ENCODE assay signal across 30 cellular contexts in the genomic region with DNA sequence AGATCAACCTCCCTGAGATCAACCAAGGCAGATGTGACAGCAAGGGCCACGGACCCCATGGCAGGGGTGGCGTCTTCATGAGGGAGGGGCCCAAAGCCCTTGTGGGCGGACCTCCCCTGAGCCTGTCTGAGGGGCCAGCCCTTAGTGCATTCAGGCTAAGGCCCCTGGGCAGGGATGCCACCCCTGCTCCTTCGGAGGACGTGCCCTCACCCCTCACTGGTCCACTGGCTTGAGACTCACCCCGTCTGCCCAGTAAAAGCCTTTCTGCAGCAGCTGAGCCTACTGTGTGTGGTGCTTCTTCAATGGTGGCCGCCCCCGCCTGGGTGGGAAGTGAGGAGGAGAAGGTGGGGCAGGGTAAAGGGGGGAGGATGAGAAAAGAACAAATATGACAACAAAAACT. TPM values are rescaled to one million over a fixed set of nuclear protein-coding genes. Genes with fewer than 3 reads are reported as not detected.
DNase-seq lines count a peak whose midpoint lies in the region; ATAC-seq, FAIRE-seq and TF ChIP-seq lines count a peak whose summit lies in the region.
"Had no signal": no experiment of that assay in that cellular context is flagged by ENCODE, and none has a peak within 500 bp of the region (broad histone marks: within the 10 kb centered on the region; RNA-seq: fewer than 3 reads in every experiment).

No MANE protein-coding gene starts in this region.

- no peak overlapping the region for H3K4me2 ChIP-seq in HepG2 (ENCODE audit: low read depth, low read length)

- FAIRE-seq in HepG2 (lab: Jason Lieb, UNC) = no peak
- FAIRE-seq: GM19239, K562, RCC 7860 had no signal

- H3K9ac ChIP-seq in HepG2 (ENCODE audit: insufficient read depth, low read depth, low read length) (no peak overlapping the region), skeletal muscle tissue (ENCODE audit: low read depth in 1 of 3, low read length in 3 of 3) (no peak overlapping the region)

- H3K9me3 Mint-ChIP-seq in activated CD8-positive, alpha-beta T cell treated with anti-CD3 and anti-CD28 coated beads, Interleukin-2, amount 10 ng/mL, durations not matched to agents 7 days and 5 days (ENCODE audit: insufficient read depth) = no peaks in the 10 kb centered on the region
- no peaks in the 10 kb centered on the region for H3K9me3 Mint-ChIP-seq in activated CD8-positive, alpha-beta T cell treated with anti-CD3 and anti-CD28 coated beads for 36 hours
- H3K9me3 Mint-ChIP-seq: activated naive CD4-positive, alpha-beta T cell treated with anti-CD3 and anti-CD28 coated beads, Interleukin-2, amount 10 ng/mL, durations not matched to agents 7 days and 5 days; activated T-helper 1 cell treated with anti-CD3 and anti-CD28 coated beads, Interleukin-12 subunit alpha, Interleukin-12 subunit beta, Interleukin-2, Interleukin-4 antibody, amounts not matched to agents 30 ng/mL and 10 ng/mL and 1 ng/mL, durations not matched to agents 14 hours and 24 hours and 36 hours; H9; natural killer cell had no signal

- intact Hi-C loops in activated CD8-positive, alpha-beta T cell treated with anti-CD3 and anti-CD28 coated beads for 36 hours (cut with micrococcal nuclease) = no loop called here
- intact Hi-C loops in HepG2 (cut with micrococcal nuclease; ENCODE audit: unreplicated experiment) = no loop called here
- intact Hi-C loops in vagina (cut with DNase I) = no loop called here

- H3K79me2 ChIP-seq in HepG2 (ENCODE audit: insufficient read depth, low read length) = peaks cover 2% of the 10 kb centered on the region

- WGBS in HepG2 (ENCODE audit: low lambda C conversion rate) = 96% methylated on average over 4 of the region's 8 CpGs

- peak in 1 of 2 experiments; percentile 65; a peak in 2 of 4 replicates for TF ChIP-seq POLR2A in HepG2 (IDR thresholded peaks at IDR 0.05; ENCODE audit: insufficient read depth in 1 of 2, low read depth in 2 of 2, low read length in 2 of 2)
- TF ChIP-seq POLR2A in vagina (IDR thresholded peaks at IDR 0.05) = no peak

- H3K4me1 ChIP-seq in HepG2 (ENCODE audit: insufficient read depth, low read length) (peaks cover 17% of the 10 kb centered on the region), skeletal muscle tissue (ENCODE audit: control insufficient read depth in 3 of 3, insufficient read depth in 3 of 3, low read length in 3 of 3) (peaks cover 67 to 72% (median 69%) of the 10 kb centered on the region in 3 donors), vagina (peaks cover 66% of the 10 kb centered on the region)
- H3K4me1 ChIP-seq: SJCRH30 had no signal

- H3K27me3 Mint-ChIP-seq in activated CD8-positive, alpha-beta T cell treated with anti-CD3 and anti-CD28 coated beads, Interleukin-2, amount 10 ng/mL, durations not matched to agents 7 days and 5 days (ENCODE audit: low read depth) = no peaks in the 10 kb centered on the region
- no peaks in the 10 kb centered on the region for H3K27me3 Mint-ChIP-seq in activated CD8-positive, alpha-beta T cell treated with anti-CD3 and anti-CD28 coated beads for 36 hours
- H3K27me3 Mint-ChIP-seq: activated naive CD4-positive, alpha-beta T cell treated with anti-CD3 and anti-CD28 coated beads, Interleukin-2, amount 10 ng/mL, durations not matched to agents 7 days and 5 days had no signal

- no peak overlapping the region for H2AFZ ChIP-seq in HepG2 (ENCODE audit: low read length)

- H3K4me3 Mint-ChIP-seq in activated CD8-positive, alpha-beta T cell treated with anti-CD3 and anti-CD28 coated beads, Interleukin-2, amount 10 ng/mL, durations not matched to agents 7 days and 5 days = no peak overlapping the region
- no peak overlapping the region for H3K4me3 Mint-ChIP-seq in activated CD8-positive, alpha-beta T cell treated with anti-CD3 and anti-CD28 coated beads for 36 hours
- H3K4me3 Mint-ChIP-seq: activated naive CD4-positive, alpha-beta T cell treated with anti-CD3 and anti-CD28 coated beads, Interleukin-2, amount 10 ng/mL, durations not matched to agents 7 days and 5 days; activated T-helper 1 cell treated with anti-CD3 and anti-CD28 coated beads, Interleukin-12 subunit alpha, Interleukin-12 subunit beta, Interleukin-2, Interleukin-4 antibody, amounts not matched to agents 30 ng/mL and 10 ng/mL and 1 ng/mL, durations not matched to agents 14 hours and 24 hours and 36 hours; CD14-positive monocyte; H9; natural killer cell had no signal

- no peaks in the 10 kb centered on the region for H3K4me1 Mint-ChIP-seq in activated CD8-positive, alpha-beta T cell treated with anti-CD3 and anti-CD28 coated beads, Interleukin-2, amount 10 ng/mL, durations not matched to agents 7 days and 5 days (ENCODE audit: low read depth)
- H3K4me1 Mint-ChIP-seq in activated CD8-positive, alpha-beta T cell treated with anti-CD3 and anti-CD28 coated beads for 36 hours (ENCODE audit: low read depth) = no peaks in the 10 kb centered on the region
- H3K4me1 Mint-ChIP-seq: activated naive CD4-positive, alpha-beta T cell treated with anti-CD3 and anti-CD28 coated beads, Interleukin-2, amount 10 ng/mL, durations not matched to agents 7 days and 5 days; H9 had no signal

- TF ChIP-seq CTCF in activated CD8-positive, alpha-beta T cell treated with anti-CD3 and anti-CD28 coated beads for 36 hours (IDR thresholded peaks at IDR 0.05) = no peak
- TF ChIP-seq CTCF in HepG2 (CRISPR knock-in tag; IDR thresholded peaks at IDR 0.05) (no peak), vagina (IDR thresholded peaks at IDR 0.05) (no peak)

- H4K20me1 ChIP-seq in HepG2 (ENCODE audit: insufficient read depth, low read length) = peaks cover 25% of the 10 kb centered on the region; the same call in 1 of the 2 replicates

- ATAC-seq in activated CD8-positive, alpha-beta T cell treated with anti-CD3 and anti-CD28 coated beads, Interleukin-2, amount 10 ng/mL, durations not matched to agents 7 days and 5 days = no peak
- no peak for ATAC-seq in activated CD8-positive, alpha-beta T cell treated with anti-CD3 and anti-CD28 coated beads for 36 hours
- ATAC-seq in HepG2 = peak; percentile 12; the same call in 2 of the 3 replicates
- no peak for ATAC-seq in GM18517 (IDR thresholded peaks at IDR 0.05; ENCODE audit: unreplicated experiment)
- ATAC-seq: K562, natural killer cell had no signal

- H3K9me3 ChIP-seq in HepG2 (ENCODE audit: low read length) (no peaks in the 10 kb centered on the region), skeletal muscle tissue (ENCODE audit: control insufficient read depth in 3 of 3, low read length in 3 of 3) (no peaks in the 10 kb centered on the region), vagina (no peaks in the 10 kb centered on the region)
- H3K9me3 ChIP-seq: colonic mucosa, MG63, SJCRH30 had no signal

- no peak for TF ChIP-seq EP300 in HepG2 (IDR thresholded peaks at IDR 0.05; ENCODE audit: low read depth in 2 of 2, low read length in 2 of 2)
- TF ChIP-seq EP300 in HepG2 (CRISPR knock-in tag; IDR thresholded peaks at IDR 0.05; ENCODE audit: borderline replicate concordance) = no peak

- BruUV-seq in HepG2 (replicated peaks; lab: Mats Ljungman, UMichigan) = no TSS peak

- no peak for TF ChIP-seq RAD21 in HepG2 (CRISPR knock-in tag; IDR thresholded peaks at IDR 0.05)

- H3K4me3 ChIP-seq in HepG2 (replicated peaks in 1 of 3; ENCODE audit: insufficient read depth in 1 of 3, low read depth in 2 of 3, low read length in 3 of 3) (no peak overlapping the region), skeletal muscle tissue (ENCODE audit: low read length in 3 of 3) (no peak overlapping the region), vagina (no peak overlapping the region)
- H3K4me3 ChIP-seq: colonic mucosa, K562, MG63, SJCRH30 had no signal

- CTCF ChIA-PET in activated CD8-positive, alpha-beta T cell treated with anti-CD3 and anti-CD28 coated beads, Interleukin-2, amount 10 ng/mL, durations not matched to agents 7 days and 5 days (lab: Charles Lee) = no interaction called here
- CTCF ChIA-PET in activated CD8-positive, alpha-beta T cell treated with anti-CD3 and anti-CD28 coated beads for 36 hours (lab: Charles Lee) = no interaction called here
- CTCF ChIA-PET in HepG2 (lab: Yijun Ruan, JAX; ENCODE audit: low intra/inter-chr PET ratio, low total read pairs) = no interaction called here

- no peak for DNase-seq in activated CD8-positive, alpha-beta T cell treated with anti-CD3 and anti-CD28 coated beads, Interleukin-2, amount 10 ng/mL, durations not matched to agents 7 days and 5 days
- no peak for DNase-seq in activated CD8-positive, alpha-beta T cell treated with anti-CD3 and anti-CD28 coated beads for 36 hours
- no peak for DNase-seq in HepG2 (ENCODE audit: low spot score)
- no peak for DNase-seq in vagina (ENCODE audit: extremely low spot score in 2 of 2)
- DNase-seq in T-helper 2 cell = no peak
- no peak for DNase-seq in NCI-H1436 (lab: John Stamatoyannopoulos, UW)
- DNase-seq: activated CD4-positive, CD25-positive, alpha-beta regulatory T cell; activated CD8-positive, alpha-beta memory T cell treated with anti-CD3 and anti-CD28 coated beads, Interleukin-2, amount 50 U/mL, for 4 hours; activated naive CD4-positive, alpha-beta T cell treated with anti-CD3 and anti-CD28 coated beads, Interleukin-2, amount 10 ng/mL, durations not matched to agents 7 days and 5 days; amniotic stem cell; colonic mucosa; DMS79; GDM1; H9; hippocampal formation; MG63; natural killer cell; NCI-H2081; NCI-H226; SJCRH30; stimulated activated CD4-positive, alpha-beta T cell treated with anti-CD3 and anti-CD28 coated beads, Interleukin-4, amount 100 ng/mL, for 24 hours; stimulated activated naive CD4-positive, alpha-beta T cell had no signal

- H3K36me3 Mint-ChIP-seq in activated CD8-positive, alpha-beta T cell treated with anti-CD3 and anti-CD28 coated beads, Interleukin-2, amount 10 ng/mL, durations not matched to agents 7 days and 5 days (ENCODE audit: low read depth) = peaks cover 49% of the 10 kb centered on the region
- H3K36me3 Mint-ChIP-seq in activated CD8-positive, alpha-beta T cell treated with anti-CD3 and anti-CD28 coated beads for 36 hours (ENCODE audit: low read depth) = peaks cover 44% of the 10 kb centered on the region
- H3K36me3 Mint-ChIP-seq: natural killer cell had no signal

- H3K27ac ChIP-seq in HepG2 (ENCODE audit: extremely low read length, insufficient read depth, low read length) (no peak overlapping the region), skeletal muscle tissue (ENCODE audit: low read depth, low read length) (peak overlapping the region; percentile 4), vagina (peak overlapping the region; percentile 94)
- H3K27ac ChIP-seq: 22Rv1, colonic mucosa, SJCRH30 had no signal

- in situ Hi-C loops in HepG2 (cut with HindIII; ENCODE audit: extremely low pct_ligation_motif_present, low pct_unique_long_range_greater_than_20kb) = no loop called here

- H3K27me3 ChIP-seq in HepG2 (ENCODE audit: control insufficient read depth in 1 of 2, insufficient read depth in 2 of 2, low read length in 2 of 2) (no peaks in the 10 kb centered on the region), skeletal muscle tissue (ENCODE audit: control insufficient read depth in 3 of 3, insufficient read depth in 3 of 3, low read length in 3 of 3) (no peaks in the 10 kb centered on the region), vagina (no peaks in the 10 kb centered on the region)
- H3K27me3 ChIP-seq: colonic mucosa, MG63, SJCRH30 had no signal

- POLR2A ChIA-PET in activated CD8-positive, alpha-beta T cell treated with anti-CD3 and anti-CD28 coated beads, Interleukin-2, amount 10 ng/mL, durations not matched to agents 7 days and 5 days (lab: Charles Lee) = no interaction called here
- POLR2A ChIA-PET in activated CD8-positive, alpha-beta T cell treated with anti-CD3 and anti-CD28 coated beads for 36 hours (lab: Charles Lee) = no interaction called here
- POLR2A ChIA-PET in HepG2 (lab: Yijun Ruan, JAX) = no interaction called here

- H3K27ac Mint-ChIP-seq in activated CD8-positive, alpha-beta T cell treated with anti-CD3 and anti-CD28 coated beads, Interleukin-2, amount 10 ng/mL, durations not matched to agents 7 days and 5 days = peak overlapping the region; percentile 23
- H3K27ac Mint-ChIP-seq in activated CD8-positive, alpha-beta T cell treated with anti-CD3 and anti-CD28 coated beads for 36 hours = no peak overlapping the region
- H3K27ac Mint-ChIP-seq: activated naive CD4-positive, alpha-beta T cell treated with anti-CD3 and anti-CD28 coated beads, Interleukin-2, amount 10 ng/mL, durations not matched to agents 7 days and 5 days; activated T-helper 1 cell treated with anti-CD3 and anti-CD28 coated beads, Interleukin-12 subunit alpha, Interleukin-12 subunit beta, Interleukin-2, Interleukin-4 antibody, amounts not matched to agents 30 ng/mL and 10 ng/mL and 1 ng/mL, durations not matched to agents 14 hours and 24 hours and 36 hours had no signal

- H3K36me3 ChIP-seq in HepG2 (replicated peaks in 1 of 2; ENCODE audit: control insufficient read depth in 1 of 2, insufficient read depth in 2 of 2, low read length in 2 of 2) = peaks cover 42 to 76% of the 10 kb centered on the region in 2 experiments
- peaks cover 59 to 68% (median 61%) of the 10 kb centered on the region in 3 donors for H3K36me3 ChIP-seq in skeletal muscle tissue (ENCODE audit: control insufficient read depth in 3 of 3, insufficient read depth in 3 of 3, low read length in 3 of 3)
- peaks cover 0 to 49% of the 10 kb centered on the region in 2 donors for H3K36me3 ChIP-seq in vagina

RNA-seq across cellular contexts. Expression of a gene that starts 8.3 kb away (rescaled TPM):
- total RNA-seq in activated CD8-positive, alpha-beta T cell treated with anti-CD3 and anti-CD28 coated beads, Interleukin-2, amount 10 ng/mL, durations not matched to agents 7 days and 5 days = not detected
- not detected for total RNA-seq in activated CD8-positive, alpha-beta T cell treated with anti-CD3 and anti-CD28 coated beads for 36 hours
- total RNA-seq in HepG2 (2016; rRNA removed; fragmentation: Illumina TruSeq; extraction: Trizol) (31.9 and 33.8 TPM in 2 replicates), skeletal muscle tissue (33.4 TPM), vagina (3,069 TPM)
- 15.0 and 22.4 TPM in 2 replicates for total RNA-seq in HepG2 (2016; cell fraction: cytosol; rRNA removed; fragmentation: Illumina TruSeq; extraction: Trizol; ENCODE audit: low read depth)
- total RNA-seq in HepG2 (2016; cell fraction: insoluble cytoplasmic fraction; rRNA removed; fragmentation: Illumina TruSeq; extraction: Trizol) = 27.5 and 35.1 TPM in 2 replicates
- total RNA-seq in HepG2 (2016; cell fraction: membrane; rRNA removed; fragmentation: Illumina TruSeq; extraction: Trizol) = 43.3 and 53.5 TPM in 2 replicates
- total RNA-seq in HepG2 (2016; cell fraction: nucleus; rRNA removed; fragmentation: Illumina TruSeq; extraction: Trizol) = 37.4 and 44.4 TPM in 2 replicates
- polyA plus RNA-seq in HepG2 (2011; rRNA removed) = 1,506 and 1,892 TPM in 2 replicates
- 1,827 and 1,911 TPM in 2 replicates for polyA plus RNA-seq in HepG2 (2011; cell fraction: cytosol; rRNA removed)
- 579 and 581 TPM in 2 replicates for polyA plus RNA-seq in HepG2 (2011; cell fraction: nucleus; rRNA removed)
- polyA plus RNA-seq in HepG2 (2012) = 440 and 606 TPM in 2 replicates
- 58.7 and 88.7 TPM in 2 replicates for polyA plus RNA-seq in HepG2 (2016; cell fraction: cytosol; fragmentation: Illumina TruSeq; extraction: Trizol; ENCODE audit: low read depth)
- 65.0 and 89.5 TPM in 2 replicates for polyA plus RNA-seq in HepG2 (2016; cell fraction: insoluble cytoplasmic fraction; fragmentation: Illumina TruSeq; extraction: Trizol; ENCODE audit: low read depth)
- 111 and 130 TPM in 2 replicates for polyA plus RNA-seq in HepG2 (2016; cell fraction: membrane; fragmentation: Illumina TruSeq; extraction: Trizol; ENCODE audit: low read depth)
- 94.5 and 99.0 TPM in 2 replicates for polyA plus RNA-seq in HepG2 (2016; cell fraction: nucleus; fragmentation: Illumina TruSeq; extraction: Trizol; ENCODE audit: insufficient read depth, low read depth)
- polyA minus RNA-seq in HepG2 (2011; rRNA and poly(A)+ RNA removed; ENCODE audit: low replicate concordance) = 1.3 and 2,208 TPM in 2 replicates
- 329 and 350 TPM in 2 replicates for polyA minus RNA-seq in HepG2 (2011; cell fraction: cytosol; rRNA and poly(A)+ RNA removed)
- 159 and 243 TPM in 2 replicates for polyA minus RNA-seq in HepG2 (2011; cell fraction: nucleus; rRNA and poly(A)+ RNA removed)
- total RNA-seq: activated T-helper 1 cell treated with anti-CD3 and anti-CD28 coated beads, Interleukin-12 subunit alpha, Interleukin-12 subunit beta, Interleukin-2, Interleukin-4 antibody, amounts not matched to agents 30 ng/mL and 10 ng/mL and 1 ng/mL, durations not matched to agents 14 hours and 24 hours and 36 hours had no signal

RNA-seq across cellular contexts. Expression of a gene that starts 52.1 kb away (rescaled TPM):
- 100 to 1,000 TPM; 132 to 138 TPM for total RNA-seq in activated CD8-positive, alpha-beta T cell treated with anti-CD3 and anti-CD28 coated beads, Interleukin-2, amount 10 ng/mL, durations not matched to agents 7 days and 5 days
- total RNA-seq in activated CD8-positive, alpha-beta T cell treated with anti-CD3 and anti-CD28 coated beads for 36 hours = 100 to 1,000 TPM; 222 TPM
- total RNA-seq in HepG2 (2016; rRNA removed; fragmentation: Illumina TruSeq; extraction: Trizol) (26.2 and 29.8 TPM in 2 replicates), skeletal muscle tissue (42.8 TPM), vagina (92.6 TPM)
- total RNA-seq in HepG2 (2016; cell fraction: cytosol; rRNA removed; fragmentation: Illumina TruSeq; extraction: Trizol; ENCODE audit: low read depth) = 11.3 and 13.0 TPM in 2 replicates
- 22.8 and 24.5 TPM in 2 replicates for total RNA-seq in HepG2 (2016; cell fraction: insoluble cytoplasmic fraction; rRNA removed; fragmentation: Illumina TruSeq; extraction: Trizol)
- total RNA-seq in HepG2 (2016; cell fraction: membrane; rRNA removed; fragmentation: Illumina TruSeq; extraction: Trizol) = 28.9 and 33.7 TPM in 2 replicates
- total RNA-seq in HepG2 (2016; cell fraction: nucleus; rRNA removed; fragmentation: Illumina TruSeq; extraction: Trizol) = 16.2 and 22.2 TPM in 2 replicates
- polyA plus RNA-seq in HepG2 (2011; rRNA removed) = 45.9 and 48.7 TPM in 2 replicates
- polyA plus RNA-seq in HepG2 (2011; cell fraction: cytosol; rRNA removed) = 40.8 and 45.3 TPM in 2 replicates
- polyA plus RNA-seq in HepG2 (2011; cell fraction: nucleus; rRNA removed) = 57.3 and 59.8 TPM in 2 replicates
- 52.5 and 57.8 TPM in 2 replicates for polyA plus RNA-seq in HepG2 (2012)
- polyA plus RNA-seq in HepG2 (2016; cell fraction: cytosol; fragmentation: Illumina TruSeq; extraction: Trizol; ENCODE audit: low read depth) = 16.8 and 17.8 TPM in 2 replicates
- polyA plus RNA-seq in HepG2 (2016; cell fraction: insoluble cytoplasmic fraction; fragmentation: Illumina TruSeq; extraction: Trizol; ENCODE audit: low read depth) = 26.4 and 35.7 TPM in 2 replicates
- 31.5 and 33.1 TPM in 2 replicates for polyA plus RNA-seq in HepG2 (2016; cell fraction: membrane; fragmentation: Illumina TruSeq; extraction: Trizol; ENCODE audit: low read depth)
- 29.8 and 34.0 TPM in 2 replicates for polyA plus RNA-seq in HepG2 (2016; cell fraction: nucleus; fragmentation: Illumina TruSeq; extraction: Trizol; ENCODE audit: insufficient read depth, low read depth)
- 45.2 and 73.0 TPM in 2 replicates for polyA minus RNA-seq in HepG2 (2011; rRNA and poly(A)+ RNA removed; ENCODE audit: low replicate concordance)
- 45.8 and 51.1 TPM in 2 replicates for polyA minus RNA-seq in HepG2 (2011; cell fraction: cytosol; rRNA and poly(A)+ RNA removed)
- polyA minus RNA-seq in HepG2 (2011; cell fraction: nucleus; rRNA and poly(A)+ RNA removed) = 50.0 and 60.3 TPM in 2 replicates

Comparison
In these comparisons a context has a peak if more than half of its experiments do, and no peak if none do; other contexts are left out.
1. RNA of a gene that starts 8.3 kb away (total RNA-seq): 3,069 TPM in vagina (single experiment); 15.0 to 53.5 TPM in HepG2, 33.4 TPM in skeletal muscle tissue (single experiment), not detected in activated CD8-positive, alpha-beta T cell treated with anti-CD3 and anti-CD28 coated beads for 36 hours and not detected in activated CD8-positive, alpha-beta T cell treated with anti-CD3 and anti-CD28 coated beads, Interleukin-2, amount 10 ng/mL, durations not matched to agents 7 days and 5 days; every median in the first group is over 10 times any median in the second.